1 cellular context compared by ENCODE assay signal in genomic region chr13:20291675-20292074, GRCh38.
TF ChIP-seq lines count a peak whose summit lies in the region.

No MANE protein-coding gene starts in this region.

TF ChIP-seq in HepG2, 621 proteins besides CTCF, POLR2A, EP300 and RAD21 (continued from another document):
- no peak for TF ChIP-seq ZBED4 (CRISPR knock-in tag; IDR thresholded peaks at IDR 0.05; ENCODE audit: borderline replicate concordance)
